11 cellular contexts compared by ENCODE assay signal in the genomic region with DNA sequence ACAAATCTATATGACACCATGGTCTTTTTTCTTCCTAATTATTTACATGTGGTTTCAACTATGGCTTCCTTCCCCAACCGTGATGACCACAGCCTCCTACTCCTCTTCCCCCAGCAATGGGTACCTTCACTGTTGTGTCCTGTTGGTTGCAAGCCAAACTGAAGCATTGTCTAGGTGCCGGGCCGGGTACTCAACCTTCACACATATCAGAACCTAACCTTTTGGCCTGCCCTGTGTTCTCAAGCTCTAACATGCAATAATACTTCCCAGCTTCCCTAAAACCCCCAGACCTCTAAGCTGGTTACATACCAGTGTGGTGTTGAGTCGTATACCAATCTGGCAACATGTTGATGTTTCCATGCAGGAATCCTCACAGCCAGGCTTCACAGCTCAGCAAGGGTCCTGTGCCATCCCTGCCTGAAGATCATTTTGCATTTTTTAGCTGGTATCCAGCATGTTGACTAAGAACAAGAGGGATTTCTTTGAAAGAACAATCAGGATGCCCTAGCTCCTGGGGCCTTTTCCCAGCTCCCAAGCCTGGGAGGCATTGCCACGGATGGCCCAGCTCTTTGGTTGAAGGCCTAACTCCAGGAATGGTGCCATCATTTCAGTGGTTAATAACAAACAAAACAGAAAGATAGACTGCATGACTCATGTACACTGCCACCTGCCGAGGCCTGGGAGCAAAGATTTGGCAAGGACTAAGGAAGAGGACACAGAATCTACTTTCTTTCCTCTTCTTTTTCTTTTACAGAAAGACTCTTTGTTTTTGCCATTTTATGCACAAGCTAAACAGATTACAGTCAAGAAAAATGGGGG.
A peak's percentile ranks its signal among the peaks of the same experiment; 100 is the strongest.
DNase-seq lines count a peak whose midpoint lies in the region; TF ChIP-seq lines count a peak whose summit lies in the region.
"Had no signal": no experiment of that assay in that cellular context is flagged by ENCODE, and none has a peak within 500 bp of the region (broad histone marks: within the 10 kb centered on the region; RNA-seq: fewer than 3 reads in every experiment).

No MANE protein-coding gene starts in this region.

- no peaks in the 10 kb centered on the region for H3K9me3 ChIP-seq in CD4-positive, alpha-beta memory T cell (ENCODE audit: control insufficient read depth in 1 of 2, low read length in 2 of 2)

- in situ Hi-C loops in ACHN (cut with HindIII; ENCODE audit: low pct_ligation_motif_present, low pct_unique_long_range_greater_than_20kb, low sequenced_read_pairs) = no loop called here

- peaks cover 3% of the 10 kb centered on the region for H3K27me3 Mint-ChIP-seq in brain
- no peaks in the 10 kb centered on the region for H3K27me3 Mint-ChIP-seq in CD4-positive, alpha-beta memory T cell
- H3K27me3 Mint-ChIP-seq: activated CD8-positive, alpha-beta T cell treated with anti-CD3 and anti-CD28 coated beads for 36 hours had no signal

- POLR2A ChIA-PET in CD4-positive, alpha-beta memory T cell (lab: Charles Lee; ENCODE audit: partially characterized antibody) = no interaction called here

- H3K9me3 Mint-ChIP-seq in brain = peaks cover 27 to 60% (median 39%) of the 10 kb centered on the region in 5 experiments
- peaks cover 3 to 48% (median 14%) of the 10 kb centered on the region in 8 donors for H3K9me3 Mint-ChIP-seq in CD4-positive, alpha-beta memory T cell

- peaks cover 18% of the 10 kb centered on the region for H3K36me3 Mint-ChIP-seq in brain
- no peaks in the 10 kb centered on the region for H3K36me3 Mint-ChIP-seq in CD4-positive, alpha-beta memory T cell

- no peaks in the 10 kb centered on the region for H3K4me1 ChIP-seq in CD4-positive, alpha-beta memory T cell (ENCODE audit: insufficient read depth, low read length)

- peak overlapping the region in 3 of 5 experiments; percentile 13 to 87 (median 57) for H3K27ac Mint-ChIP-seq in brain
- H3K27ac Mint-ChIP-seq in CD4-positive, alpha-beta memory T cell = no peak overlapping the region
- H3K27ac Mint-ChIP-seq: activated CD8-positive, alpha-beta T cell treated with anti-CD3 and anti-CD28 coated beads for 36 hours had no signal

- TF ChIP-seq CTCF in brain (conservative IDR thresholded peaks at IDR 0.05) = no peak

- no peak overlapping the region for H3K4me3 ChIP-seq in CD4-positive, alpha-beta memory T cell (ENCODE audit: low read length in 2 of 2)

- no peaks in the 10 kb centered on the region for H3K27me3 ChIP-seq in CD4-positive, alpha-beta memory T cell (ENCODE audit: insufficient read depth, low read length)

- DNase-seq in ACHN = peak; percentile 67
- peak; percentile 14 for DNase-seq in HPDE6-E6E7 (ENCODE audit: extremely low spot score)
- peak; percentile 65 for DNase-seq in kidney glomerular epithelial cell (lab: John Stamatoyannopoulos, UW)
- DNase-seq in activated CD8-positive, alpha-beta memory T cell treated with anti-CD3 and anti-CD28 coated beads, Interleukin-2, amount 50 U/mL, for 4 hours = no peak
- DNase-seq in activated T-cell treated with anti-CD3 and anti-CD28 coated beads, Interleukin-2, amount 50 U/mL, for 48 hours = no peak
- no peak for DNase-seq in CD4-positive, alpha-beta memory T cell
- no peak for DNase-seq in NCI-H226
- DNase-seq: activated CD8-positive, alpha-beta T cell treated with anti-CD3 and anti-CD28 coated beads for 36 hours; aorta; NCI-H187 had no signal

- intact Hi-C loops in CD4-positive, alpha-beta memory T cell (cut with micrococcal nuclease) = no loop called here

- CTCF ChIA-PET in CD4-positive, alpha-beta memory T cell (lab: Charles Lee; ENCODE audit: partially characterized antibody) = no interaction called here

- H3K27ac ChIP-seq in CD4-positive, alpha-beta memory T cell (ENCODE audit: low read depth, low read length) = no peak overlapping the region

- H3K4me1 Mint-ChIP-seq in brain = peaks cover 22% of the 10 kb centered on the region
- no peaks in the 10 kb centered on the region for H3K4me1 Mint-ChIP-seq in CD4-positive, alpha-beta memory T cell

- H3K36me3 ChIP-seq in CD4-positive, alpha-beta memory T cell (ENCODE audit: insufficient read depth, low read length) = no peaks in the 10 kb centered on the region

- H3K4me3 Mint-ChIP-seq in brain = peak overlapping the region in 1 of 5 experiments; percentile 52
- no peak overlapping the region for H3K4me3 Mint-ChIP-seq in CD4-positive, alpha-beta memory T cell
- H3K4me3 Mint-ChIP-seq: activated CD8-positive, alpha-beta T cell treated with anti-CD3 and anti-CD28 coated beads for 36 hours had no signal

Comparison
In these comparisons a context has a peak if more than half of its experiments do, and no peak if none do; other contexts are left out.
1. DNase-seq: peak in ACHN (single experiment), HPDE6-E6E7 (single experiment) and kidney glomerular epithelial cell (single experiment); none in activated CD8-positive, alpha-beta memory T cell treated with anti-CD3 and anti-CD28 coated beads, Interleukin-2, amount 50 U/mL, for 4 hours (single experiment), activated T-cell treated with anti-CD3 and anti-CD28 coated beads, Interleukin-2, amount 50 U/mL, for 48 hours (0 of 2), CD4-positive, alpha-beta memory T cell (0 of 5) and NCI-H226 (single experiment).
2. H3K27ac Mint-ChIP-seq: peak in brain (3 of 5); none in CD4-positive, alpha-beta memory T cell (0 of 7).